Comparison of ENCODE assay signal across 12 cellular contexts in genomic region chr17:46044989-46045388, GRCh38. TPM values are rescaled to one million over a fixed set of nuclear protein-coding genes. Genes with fewer than 3 reads are reported as not detected.
DNase-seq lines count a peak whose midpoint lies in the region; ATAC-seq and TF ChIP-seq lines count a peak whose summit lies in the region.
"Had no signal": no experiment of that assay in that cellular context is flagged by ENCODE, and none has a peak within 500 bp of the region (broad histone marks: within the 10 kb centered on the region; RNA-seq: fewer than 3 reads in every experiment).

No MANE protein-coding gene starts in this region.

- TF ChIP-seq POLR2A in body of pancreas (IDR thresholded peaks at IDR 0.05) (no peak), vagina (IDR thresholded peaks at IDR 0.05) (no peak)

- WGBS in body of pancreas, 2 donors, result 23 to 24% methylated on average over 2 of the region's 2 CpGs

- H3K9me3 Mint-ChIP-seq in natural killer cell, result no peaks in the 10 kb centered on the region
- no peaks in the 10 kb centered on the region for H3K9me3 Mint-ChIP-seq in HFFc6

- H3K27me3 ChIP-seq in left ventricle myocardium inferior (ENCODE audit: low read depth) (no peaks in the 10 kb centered on the region), body of pancreas (no peaks in the 10 kb centered on the region), vagina (no peaks in the 10 kb centered on the region)
- H3K27me3 ChIP-seq: heart left ventricle had no signal

- H3K36me3 ChIP-seq in left ventricle myocardium inferior, result peaks cover 50% of the 10 kb centered on the region
- H3K36me3 ChIP-seq in body of pancreas (replicated peaks in 1 of 2; ENCODE audit: insufficient read depth in 1 of 2, low read depth in 2 of 2), result peaks cover 6 to 11% of the 10 kb centered on the region in 2 donors
- peaks cover 0 to 45% of the 10 kb centered on the region in 2 donors for H3K36me3 ChIP-seq in vagina

- H3K36me3 Mint-ChIP-seq in natural killer cell (peaks cover 10% of the 10 kb centered on the region), HFFc6 (ENCODE audit: low read depth) (peaks cover 14% of the 10 kb centered on the region)

- H3K4me3 Mint-ChIP-seq in natural killer cell, result no peak overlapping the region
- no peak overlapping the region for H3K4me3 Mint-ChIP-seq in HFFc6
- H3K4me3 Mint-ChIP-seq: activated CD8-positive, alpha-beta memory T cell treated with anti-CD3 and anti-CD28 coated beads, Interleukin-2, amount 10 ng/mL, durations not matched to agents 7 days and 5 days had no signal

- H3K27ac ChIP-seq in left ventricle myocardium inferior (replicated peaks) (peak overlapping the region; percentile 47), body of pancreas (peak overlapping the region in 3 of 4 donors; percentile 31 to 86 (median 72)), vagina (peak overlapping the region; percentile 44)
- H3K27ac ChIP-seq: parathyroid adenoma had no signal

- H3K27ac Mint-ChIP-seq in natural killer cell (peak overlapping the region; percentile 70 to 76), HFFc6 (no peak overlapping the region)

- ATAC-seq in Right ventricle myocardium inferior (no peak), body of pancreas (no peak), natural killer cell (no peak)

- H3K4me1 ChIP-seq in left ventricle myocardium inferior (peaks cover 49% of the 10 kb centered on the region), body of pancreas (peaks cover 75% of the 10 kb centered on the region), vagina (peaks cover 22% of the 10 kb centered on the region)

- TF ChIP-seq CTCF in left ventricle myocardium inferior (IDR thresholded peaks at IDR 0.05; ENCODE audit: borderline replicate concordance) (no peak), body of pancreas (IDR thresholded peaks at IDR 0.05) (no peak), natural killer cell (IDR thresholded peaks at IDR 0.05) (no peak), vagina (IDR thresholded peaks at IDR 0.05) (no peak), HFFc6 (IDR thresholded peaks at IDR 0.05) (no peak)

- H3K27me3 Mint-ChIP-seq in natural killer cell (ENCODE audit: low read depth in 2 of 2) (no peaks in the 10 kb centered on the region), HFFc6 (ENCODE audit: insufficient read depth) (peaks cover 3% of the 10 kb centered on the region)
- H3K27me3 Mint-ChIP-seq: activated CD8-positive, alpha-beta memory T cell treated with anti-CD3 and anti-CD28 coated beads, Interleukin-2, amount 10 ng/mL, durations not matched to agents 7 days and 5 days had no signal

- no peaks in the 10 kb centered on the region for H3K9me3 ChIP-seq in left ventricle myocardium inferior (replicated peaks)
- no peaks in the 10 kb centered on the region for H3K9me3 ChIP-seq in body of pancreas
- no peaks in the 10 kb centered on the region for H3K9me3 ChIP-seq in vagina
- H3K9me3 ChIP-seq: heart left ventricle, lower lobe of right lung had no signal

- DNase-seq in left ventricle myocardium inferior (no peak), Right ventricle myocardium inferior (ENCODE audit: missing footprints) (no peak), body of pancreas (no peak), natural killer cell (no peak), vagina (ENCODE audit: extremely low spot score in 2 of 2) (peak in 1 of 2 donors; percentile 20), HFFc6 (no peak), OCI-M1 (lab: John Stamatoyannopoulos, UW) (no peak), NCI-H2029 treated with DMSO at 0.1 percent for 48 hours (lab: John Stamatoyannopoulos, UW) (no peak)
- DNase-seq: lower lobe of right lung had no signal

- H3K4me3 ChIP-seq in left ventricle myocardium inferior (no peak overlapping the region), body of pancreas (no peak overlapping the region), vagina (no peak overlapping the region)
- H3K4me3 ChIP-seq: lower lobe of right lung had no signal

- intact Hi-C loops in left ventricle myocardium inferior (cut with micrococcal nuclease), result loop anchor here (5.0 kb wide), 2 partner anchors 152 to 167 kb away; no protein-coding TSS in a partner anchor
- intact Hi-C loops in Right ventricle myocardium inferior (cut with DNase I), result loop anchor here (1.0 to 5.0 kb wide), 3 partner anchors 43 to 168 kb away; no protein-coding TSS in a partner anchor
- intact Hi-C loops in body of pancreas (cut with DNase I), result no loop called here
- intact Hi-C loops in natural killer cell (cut with micrococcal nuclease), result loop anchor here (1.0 kb wide), 3 partner anchors 43 to 168 kb away; no protein-coding TSS in a partner anchor
- intact Hi-C loops in vagina (cut with DNase I), result loop anchor here (5.0 kb wide), 1 partner anchor 147 kb away; the partner anchor contains the start of gene KANSL1

- peaks cover 16 to 20% of the 10 kb centered on the region in 2 donors for H3K4me1 Mint-ChIP-seq in natural killer cell
- H3K4me1 Mint-ChIP-seq in HFFc6 (ENCODE audit: low read depth), result peaks cover 20% of the 10 kb centered on the region

RNA-seq across cellular contexts. Expression of gene STH, which starts 45.9 kb away (rescaled TPM):
- not detected for total RNA-seq in left ventricle myocardium inferior
- not detected for total RNA-seq in Right ventricle myocardium inferior
- not detected for total RNA-seq in body of pancreas
- total RNA-seq in natural killer cell, result not detected
- not detected for total RNA-seq in vagina
- not detected for total RNA-seq in HFFc6 (2021; fragmentation: NEBNext Ultra II Directional; extraction: Animal tissue kit (Norgen Biotek cat#: 25700))
- total RNA-seq: activated CD8-positive, alpha-beta memory T cell treated with anti-CD3 and anti-CD28 coated beads, Interleukin-2, amount 10 ng/mL, durations not matched to agents 7 days and 5 days; lower lobe of right lung had no signal
